ENCODE assay signal across 23 cellular contexts in genomic region chr9:107541523-107541922, GRCh38. TPM values are rescaled to one million over a fixed set of nuclear protein-coding genes. Genes with fewer than 3 reads are reported as not detected.
DNase-seq lines count a peak whose midpoint lies in the region; ATAC-seq and TF ChIP-seq lines count a peak whose summit lies in the region.
"Had no signal": no experiment of that assay in that cellular context is flagged by ENCODE, and none has a peak within 500 bp of the region (broad histone marks: within the 10 kb centered on the region; RNA-seq: fewer than 3 reads in every experiment).

No MANE protein-coding gene starts in this region.

- peak; percentile 94 for ATAC-seq in GM19351 (IDR thresholded peaks at IDR 0.05; ENCODE audit: unreplicated experiment)
- ATAC-seq in HG03565 (IDR thresholded peaks at IDR 0.05; ENCODE audit: unreplicated experiment), result peak; percentile 51
- ATAC-seq: activated T-helper 17 cell treated with anti-CD3 and anti-CD28 coated beads, Interleukin-2, amount 50 U/mL, for 72 hours; gastrocnemius medialis; mucosa of descending colon had no signal

- POLR2A ChIA-PET in HEK293 (lab: Yijun Ruan, JAX), result no interaction called here

- TF ChIP-seq CTCF in GM10266 (IDR thresholded peaks at IDR 0.05; ENCODE audit: control insufficient read depth, insufficient read depth, low read depth, missing control alignments) (no peak), HEK293 (tag by site-specific recombination; IDR thresholded peaks at IDR 0.05) (no peak)

- in situ Hi-C loops in ACHN (cut with HindIII; ENCODE audit: low pct_ligation_motif_present, low pct_unique_long_range_greater_than_20kb, low sequenced_read_pairs), result no loop called here

- peak; percentile 55 for DNase-seq in GM10266 (ENCODE audit: extremely low spot score)
- DNase-seq in ACHN, result no peak
- DNase-seq in SIG-M5 (lab: John Stamatoyannopoulos, UW), result no peak
- DNase-seq in stimulated activated CD4-positive, alpha-beta T cell treated with anti-CD3 and anti-CD28 coated beads, Interleukin-1b, Interleukin-23, amount 100 ng/mL, for 48 hours, result no peak
- no peak for DNase-seq in ureter (ENCODE audit: low spot score)
- DNase-seq: dermis blood vessel endothelial cell; DMS53; gastrocnemius medialis; IMR-90; mucosa of descending colon; NCI-H187; NCI-H510A; Right ventricle myocardium superior; stimulated activated CD4-positive, alpha-beta T cell treated with anti-CD3 and anti-CD28 coated beads, Interleukin-15, amount 100 ng/mL, for 24 hours; T-helper 1 cell; WERI-Rb-1 had no signal

- H3K36me3 ChIP-seq in HEK293 (ENCODE audit: control insufficient read depth in 2 of 2, insufficient read depth in 1 of 2, low read length in 2 of 2), result no peaks in the 10 kb centered on the region
- H3K36me3 ChIP-seq: gastrocnemius medialis, neutrophil, WERI-Rb-1 had no signal

- no peaks in the 10 kb centered on the region for H3K4me1 ChIP-seq in HEK293 (ENCODE audit: control insufficient read depth, insufficient read depth, low read length)
- H3K4me1 ChIP-seq: gastrocnemius medialis had no signal

- no peak overlapping the region for H3K4me3 ChIP-seq in HEK293 (ENCODE audit: low read depth, low read length)
- H3K4me3 ChIP-seq: gastrocnemius medialis, mucosa of descending colon had no signal

- CTCF ChIA-PET in HEK293 (lab: Yijun Ruan, JAX), result interaction anchor here (0.7 to 2.0 kb wide), 2 partner anchors 119 to 1983 kb away, joined by 6 to 9 read pairs; no protein-coding TSS in a partner anchor

- H3K27ac ChIP-seq in HEK293 (ENCODE audit: extremely low read depth, low read depth, low read length), result no peak overlapping the region
- H3K27ac ChIP-seq: C4-2B, epithelial cell of prostate, gastrocnemius medialis, neutrophil, WERI-Rb-1 had no signal

- H3K9me3 ChIP-seq in HEK293 (ENCODE audit: control insufficient read depth, insufficient read depth, low read depth, low read length), result no peaks in the 10 kb centered on the region
- H3K9me3 ChIP-seq: gastrocnemius medialis, mucosa of descending colon, neutrophil had no signal

TF ChIP-seq in HEK293, 187 proteins besides CTCF, POLR2A, EP300 and RAD21:
- peak; percentile 42; the same call in 1 of the 2 replicates for TF ChIP-seq PRDM1 (tag by site-specific recombination; IDR thresholded peaks at IDR 0.05)
- no peak for TF ChIP-seq ZNF19 (tag by site-specific recombination; IDR thresholded peaks at IDR 0.05; ENCODE audit: low read depth)
- TF ChIP-seq ZNF266 (tag by site-specific recombination; IDR thresholded peaks at IDR 0.05; ENCODE audit: low read depth), result no peak

RNA-seq across cellular contexts. Expression of gene KLF4, which starts 52.0 kb away (rescaled TPM):
- total RNA-seq in ureter, result 33.1 TPM
